Comparison of ENCODE assay signal across 14 cellular contexts in genomic region chr4:159126716-159127115, GRCh38.
"Had no signal": no experiment of that assay in that cellular context is flagged by ENCODE, and none has a peak within 500 bp of the region (broad histone marks: within the 10 kb centered on the region; RNA-seq: fewer than 3 reads in every experiment).

No MANE protein-coding gene starts in this region.

- H3K36me3 Mint-ChIP-seq: activated naive CD8-positive, alpha-beta T cell had no signal

- H3K36me3 ChIP-seq: cardiac muscle cell, transverse colon, uterus, WERI-Rb-1 had no signal

- H3K27me3 ChIP-seq: cardiac muscle cell, transverse colon, uterus had no signal

- H3K27me3 Mint-ChIP-seq: activated CD8-positive, alpha-beta T cell treated with anti-CD3 and anti-CD28 coated beads for 36 hours; activated naive CD8-positive, alpha-beta T cell had no signal

- H3K4me1 Mint-ChIP-seq: nephron had no signal

- H3K4me3 ChIP-seq: cardiac muscle cell, transverse colon, uterus had no signal

- H3K27ac ChIP-seq: cardiac muscle cell, uterus, WERI-Rb-1 had no signal

- H3K9me3 ChIP-seq: transverse colon, uterus had no signal

- DNase-seq: activated CD8-positive, alpha-beta memory T cell treated with anti-CD3 and anti-CD28 coated beads, Interleukin-2, amount 50 U/mL, for 4 hours; activated CD8-positive, alpha-beta T cell treated with anti-CD3 and anti-CD28 coated beads for 36 hours; dermis blood vessel endothelial cell; effector memory CD4-positive, alpha-beta T cell; mesendoderm; nucleus accumbens; stimulated activated naive CD4-positive, alpha-beta T cell; substantia nigra; transverse colon; uterus; WERI-Rb-1 had no signal

- ATAC-seq: activated CD8-positive, alpha-beta T cell treated with anti-CD3 and anti-CD28 coated beads for 36 hours had no signal

- H3K4me1 ChIP-seq: uterus had no signal

- H3K27ac Mint-ChIP-seq: activated CD8-positive, alpha-beta T cell treated with anti-CD3 and anti-CD28 coated beads for 36 hours; activated naive CD8-positive, alpha-beta T cell; nephron had no signal

- H3K9me3 Mint-ChIP-seq: activated CD8-positive, alpha-beta T cell treated with anti-CD3 and anti-CD28 coated beads for 36 hours; nephron had no signal

- H3K4me3 Mint-ChIP-seq: activated CD8-positive, alpha-beta T cell treated with anti-CD3 and anti-CD28 coated beads for 36 hours; activated naive CD8-positive, alpha-beta T cell; nephron had no signal
